8 cellular contexts compared by ENCODE assay signal in the genomic region with DNA sequence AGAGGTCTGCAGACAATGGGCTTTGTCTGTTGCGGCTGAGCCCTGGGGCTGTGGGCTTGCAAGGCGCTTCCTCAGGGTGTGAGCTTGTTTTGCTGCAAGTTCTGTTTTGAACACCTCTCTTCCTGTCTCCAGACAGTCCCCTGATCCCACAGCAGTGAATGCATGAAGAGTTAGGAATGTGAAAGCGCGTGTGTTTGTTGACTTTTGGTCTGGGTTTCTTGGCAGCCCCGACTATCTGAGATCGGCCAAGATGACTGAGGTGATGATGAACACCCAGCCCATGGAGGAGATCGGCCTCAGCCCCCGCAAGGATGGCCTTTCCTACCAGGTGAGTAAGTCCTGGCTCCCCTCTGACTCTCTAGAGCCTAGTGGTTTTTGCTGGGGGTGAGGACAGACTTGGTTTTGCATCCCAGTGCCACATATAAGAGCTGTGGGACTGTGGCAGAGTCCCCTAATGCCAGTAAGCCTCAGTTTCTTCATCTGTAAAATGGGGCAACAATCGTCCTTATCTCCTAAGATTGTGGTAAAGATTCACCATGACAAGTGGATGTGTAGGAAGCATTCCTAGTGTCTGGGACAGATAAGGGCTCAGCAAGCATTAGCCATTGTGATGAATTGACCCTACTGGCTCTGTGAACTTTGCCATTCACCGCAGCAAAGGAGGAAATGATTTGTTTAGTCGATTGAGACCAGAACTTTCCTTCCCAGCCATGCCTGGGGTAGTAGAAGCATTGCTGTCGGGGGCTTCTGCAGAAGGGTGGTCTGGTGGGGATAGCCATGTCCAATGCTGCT. TPM values are rescaled to one million over a fixed set of nuclear protein-coding genes. Genes with fewer than 3 reads are reported as not detected.
DNase-seq lines count a peak whose midpoint lies in the region; ATAC-seq and TF ChIP-seq lines count a peak whose summit lies in the region.

No MANE protein-coding gene starts in this region.

- H3K36me3 ChIP-seq in KMS-11 (ENCODE audit: insufficient read depth) (no peaks in the 10 kb centered on the region), ascending aorta (peaks cover 12 to 35% of the 10 kb centered on the region in 2 donors), upper lobe of left lung (peaks cover 0 to 32% (median 2%) of the 10 kb centered on the region in 4 donors), OCI-LY7 (ENCODE audit: insufficient read depth, low read length) (no peaks in the 10 kb centered on the region)

- H3K4me1 Mint-ChIP-seq in memory B cell: peaks cover 52% of the 10 kb centered on the region

- peak; percentile 31 for DNase-seq in AG09319 (ENCODE audit: extremely low read depth, low read depth)
- peak in 1 of 2 donors; percentile 82 for DNase-seq in ascending aorta (ENCODE audit: low spot score in 2 of 2)
- no peak for DNase-seq in memory B cell (ENCODE audit: low spot score in 2 of 2)
- no peak for DNase-seq in upper lobe of left lung
- DNase-seq in OCI-LY7 (ENCODE audit: low spot score): no peak

- H4K20me1 ChIP-seq in KMS-11 (ENCODE audit: insufficient read depth) (no peaks in the 10 kb centered on the region), OCI-LY7 (ENCODE audit: insufficient read depth, low read length) (no peaks in the 10 kb centered on the region)

- intact Hi-C loops in ascending aorta (cut with DNase I) (loop anchor here (5.0 kb wide), 7 partner anchors 38 to 458 kb away; a partner anchor contains a TSS), OCI-LY7 (cut with micrococcal nuclease; ENCODE audit: unreplicated experiment) (no loop called here)

- no TSS peak for BruUV-seq in OCI-LY7 (replicated peaks; lab: Mats Ljungman, UMichigan)

- peaks cover 25% of the 10 kb centered on the region for H3K79me2 ChIP-seq in KMS-11 (ENCODE audit: insufficient read depth, low read depth)
- H3K79me2 ChIP-seq in OCI-LY7 (ENCODE audit: insufficient read depth, low read depth, low read length): no peaks in the 10 kb centered on the region

- H3K4me3 ChIP-seq in KMS-11 (IDR thresholded peaks at IDR 0.05; ENCODE audit: insufficient read depth, low read depth, low read length) (no peak overlapping the region), ascending aorta (peak overlapping the region; percentile 83), upper lobe of left lung (peak overlapping the region; percentile 5 to 90 (median 77)), OCI-LY7 (ENCODE audit: low read depth, low read length, poor library complexity, severe bottlenecking) (no peak overlapping the region)

- CTCF ChIA-PET in OCI-LY7 (lab: Charles Lee; ENCODE audit: unreplicated experiment): interaction anchor here (0.6 to 2.3 kb wide), 2 partner anchors 101 to 128 kb away, joined by 4 to 9 read pairs; no protein-coding TSS in a partner anchor

- no peak overlapping the region for H2AFZ ChIP-seq in KMS-11 (ENCODE audit: low read depth)
- H2AFZ ChIP-seq in OCI-LY7 (ENCODE audit: low read length): no peak overlapping the region

- no peak overlapping the region for H3K27ac ChIP-seq in KMS-11
- H3K27ac ChIP-seq in ascending aorta: peak overlapping the region; percentile 75 to 82
- H3K27ac ChIP-seq in upper lobe of left lung: peak overlapping the region; percentile 87 to 93 (median 90)
- H3K27ac ChIP-seq in OCI-LY7 (ENCODE audit: low read depth, low read length, poor library complexity, severe bottlenecking): no peak overlapping the region

- no peaks in the 10 kb centered on the region for H3K9me2 ChIP-seq in OCI-LY7 (ENCODE audit: insufficient read depth, low read length)

- TF ChIP-seq POLR2A in upper lobe of left lung (IDR thresholded peaks at IDR 0.05): peak in 1 of 4 donors; percentile 22

- H3K4me2 ChIP-seq in KMS-11: peak overlapping the region; percentile 73
- H3K4me2 ChIP-seq in OCI-LY7 (ENCODE audit: low read length): no peak overlapping the region

- WGBS in upper lobe of left lung, 2 donors: 30 to 40% methylated on average over 10 to 12 of the region's 12 CpGs

- no peak for ATAC-seq in memory B cell (ENCODE audit: low read depth)
- peak in 1 of 2 donors; percentile 26 for ATAC-seq in upper lobe of left lung (ENCODE audit: low FRiP score in 2 of 2)
- no peak for ATAC-seq in GM19324 (IDR thresholded peaks at IDR 0.05; ENCODE audit: low FRiP score, unreplicated experiment)
- no peak for ATAC-seq in HG02870 (IDR thresholded peaks at IDR 0.05; ENCODE audit: unreplicated experiment)

- no peaks in the 10 kb centered on the region for H3K9me3 Mint-ChIP-seq in memory B cell

- H3K9me3 ChIP-seq in ascending aorta: no peaks in the 10 kb centered on the region
- H3K9me3 ChIP-seq in upper lobe of left lung: no peaks in the 10 kb centered on the region
- H3K9me3 ChIP-seq in OCI-LY7 (ENCODE audit: low read length): no peaks in the 10 kb centered on the region

- no peaks in the 10 kb centered on the region for H3K27me3 ChIP-seq in KMS-11 (ENCODE audit: insufficient read depth, low read depth)
- no peaks in the 10 kb centered on the region for H3K27me3 ChIP-seq in ascending aorta
- H3K27me3 ChIP-seq in upper lobe of left lung: no peaks in the 10 kb centered on the region

- peaks cover 36% of the 10 kb centered on the region for H3K4me1 ChIP-seq in KMS-11 (ENCODE audit: low read depth, poor library complexity, severe bottlenecking)
- H3K4me1 ChIP-seq in ascending aorta: peaks cover 9 to 43% of the 10 kb centered on the region in 2 donors
- peaks cover 12 to 65% (median 39%) of the 10 kb centered on the region in 4 donors for H3K4me1 ChIP-seq in upper lobe of left lung
- peaks cover 21% of the 10 kb centered on the region for H3K4me1 ChIP-seq in OCI-LY7 (ENCODE audit: insufficient read depth, low read length, poor library complexity, severe bottlenecking)

- TF ChIP-seq CTCF in AG09319 (IDR thresholded peaks at IDR 0.05; ENCODE audit: low read depth, low read length) (no peak), KMS-11 (conservative IDR thresholded peaks at IDR 0.05; ENCODE audit: low read depth, low read length) (no peak), ascending aorta (IDR thresholded peaks at IDR 0.05) (no peak), upper lobe of left lung (IDR thresholded peaks at IDR 0.05) (no peak), OCI-LY7 (conservative IDR thresholded peaks at IDR 0.05; ENCODE audit: low read length) (no peak)

- peaks cover 27% of the 10 kb centered on the region for H3K36me3 Mint-ChIP-seq in memory B cell

- H3K9ac ChIP-seq in KMS-11: no peak overlapping the region

- TF ChIP-seq EP300 in upper lobe of left lung (IDR thresholded peaks at IDR 0.05): no peak

- H3K4me3 Mint-ChIP-seq in memory B cell: peak overlapping the region; percentile 97

- POLR2A ChIA-PET in OCI-LY7 (lab: Charles Lee): interaction anchor here (0.6 to 1.0 kb wide), 3 partner anchors 9 to 240 kb away, joined by 3 read pairs; no protein-coding TSS in a partner anchor

- H3K27me3 Mint-ChIP-seq in memory B cell: no peaks in the 10 kb centered on the region

- peak overlapping the region; percentile 91 for H3K27ac Mint-ChIP-seq in memory B cell

RNA-seq across cellular contexts. Expression of a gene that starts 3.0 kb away (rescaled TPM):
- 116 TPM for total RNA-seq in ascending aorta
- 100 to 1,000 TPM in 4 of 6 donors, 10 to 100 TPM in 2; 45.6 to 270 (median 154) TPM for total RNA-seq in upper lobe of left lung
- total RNA-seq in OCI-LY7 (2014; rRNA removed; shearing (Covaris generic)): 0.75 and 3.7 TPM in 2 replicates
- total RNA-seq in OCI-LY7 (2022): 3.0 and 3.8 TPM in 2 replicates

Comparison
In these comparisons a context has a peak if more than half of its experiments do, and no peak if none do; other contexts are left out.
1. H3K27ac ChIP-seq: peak in ascending aorta (2 of 2) and upper lobe of left lung (4 of 4); none in KMS-11 (single experiment) and OCI-LY7 (single experiment).
2. H3K4me3 ChIP-seq: peak in ascending aorta (2 of 2) and upper lobe of left lung (4 of 4); none in KMS-11 (single experiment) and OCI-LY7 (single experiment).
3. RNA of a gene that starts 3.0 kb away (total RNA-seq): 45.6 to 270 TPM in upper lobe of left lung and 116 TPM in ascending aorta (single experiment); 0.75 to 3.8 TPM in OCI-LY7; every median in the first group is over 4 times any median in the second.